In genomic region chr9:128580731-128581130, GRCh38 we compare ENCODE assay signal across 19 cellular contexts. TPM values are rescaled to one million over a fixed set of nuclear protein-coding genes. Genes with fewer than 3 reads are reported as not detected.
DNase-seq lines count a peak whose midpoint lies in the region; ATAC-seq, FAIRE-seq and TF ChIP-seq lines count a peak whose summit lies in the region.
"Had no signal": no experiment of that assay in that cellular context is flagged by ENCODE, and none has a peak within 500 bp of the region (broad histone marks: within the 10 kb centered on the region; RNA-seq: fewer than 3 reads in every experiment).

No MANE protein-coding gene starts in this region.

- H2AFZ ChIP-seq in astrocyte (ENCODE audit: low read depth, low read length): no peak overlapping the region
- H2AFZ ChIP-seq: GM23248 had no signal

- peaks cover 73% of the 10 kb centered on the region for H4K20me1 ChIP-seq in astrocyte (ENCODE audit: insufficient read depth, low read length)

- H3K4me3 Mint-ChIP-seq in activated T-cell treated with anti-CD3 and anti-CD28 coated beads, Interleukin-2, amount 50 U/mL, for 72 hours: no peak overlapping the region
- H3K4me3 Mint-ChIP-seq in astrocyte (ENCODE audit: unreplicated experiment) (no peak overlapping the region), endothelial cell (ENCODE audit: unreplicated experiment) (no peak overlapping the region)
- H3K4me3 Mint-ChIP-seq: CD4-positive, alpha-beta memory T cell; H9 had no signal

- no peak for FAIRE-seq in astrocyte (lab: Jason Lieb, UNC)
- FAIRE-seq: GM12891, GM18507 had no signal

- no peak overlapping the region for H3K4me3 ChIP-seq in astrocyte (ENCODE audit: insufficient read depth, low read depth, low read length)
- H3K4me3 ChIP-seq: GM23248 had no signal

- H3K9me3 Mint-ChIP-seq in activated T-cell treated with anti-CD3 and anti-CD28 coated beads, Interleukin-2, amount 50 U/mL, for 72 hours: no peaks in the 10 kb centered on the region
- H3K9me3 Mint-ChIP-seq in astrocyte (ENCODE audit: unreplicated experiment) (no peaks in the 10 kb centered on the region), endothelial cell (ENCODE audit: unreplicated experiment) (no peaks in the 10 kb centered on the region)
- H3K9me3 Mint-ChIP-seq: CD4-positive, alpha-beta memory T cell; H9 had no signal

- no peaks in the 10 kb centered on the region for H3K27me3 ChIP-seq in astrocyte (ENCODE audit: insufficient read depth, low read length)

- H3K4me1 ChIP-seq in astrocyte (ENCODE audit: insufficient read depth, low read length): peaks cover under 1% of the 10 kb centered on the region

- ATAC-seq in activated T-cell treated with anti-CD3 and anti-CD28 coated beads, Interleukin-2, amount 50 U/mL, for 72 hours (replicated peaks in 1 of 2): no peak
- ATAC-seq: HCT116 had no signal

- no peak for DNase-seq in activated T-cell treated with anti-CD3 and anti-CD28 coated beads, Interleukin-2, amount 50 U/mL, for 72 hours
- DNase-seq in activated T-cell treated with anti-CD3 and anti-CD28 coated beads, Interleukin-2, amount 50 U/mL, for 48 hours: no peak
- DNase-seq in astrocyte (ENCODE audit: low read depth): no peak
- no peak for DNase-seq in endothelial cell (ENCODE audit: low spot score)
- DNase-seq in inferior parietal cortex (ENCODE audit: extremely low spot score): no peak
- DNase-seq in activated effector memory CD4-positive, alpha-beta T cell treated with Interleukin-2 at 50 U/mL for 16 hours: no peak
- DNase-seq in SHP77 (lab: John Stamatoyannopoulos, UW): no peak
- DNase-seq: C1 segment of cervical spinal cord; Calu3; CD4-positive, alpha-beta memory T cell; COR-L47; DMS53; DMS79 treated with DMSO at 0.1 percent for 48 hours; GF-D8; GM23248; H9 had no signal

- H3K4me1 Mint-ChIP-seq in activated T-cell treated with anti-CD3 and anti-CD28 coated beads, Interleukin-2, amount 50 U/mL, for 72 hours (ENCODE audit: low read depth): no peaks in the 10 kb centered on the region
- peaks cover under 1% of the 10 kb centered on the region for H3K4me1 Mint-ChIP-seq in astrocyte (ENCODE audit: low read depth, unreplicated experiment)
- H3K4me1 Mint-ChIP-seq in endothelial cell (ENCODE audit: unreplicated experiment): no peaks in the 10 kb centered on the region
- H3K4me1 Mint-ChIP-seq: H9 had no signal

- peaks cover 93% of the 10 kb centered on the region for H3K36me3 ChIP-seq in astrocyte (ENCODE audit: insufficient read depth, low read length)

- no peaks in the 10 kb centered on the region for H3K27me3 Mint-ChIP-seq in activated T-cell treated with anti-CD3 and anti-CD28 coated beads, Interleukin-2, amount 50 U/mL, for 72 hours (ENCODE audit: low read depth)
- no peaks in the 10 kb centered on the region for H3K27me3 Mint-ChIP-seq in astrocyte (ENCODE audit: low read depth, unreplicated experiment)
- H3K27me3 Mint-ChIP-seq in endothelial cell (ENCODE audit: unreplicated experiment): no peaks in the 10 kb centered on the region
- H3K27me3 Mint-ChIP-seq: CD4-positive, alpha-beta memory T cell had no signal

- H3K4me2 ChIP-seq in astrocyte (ENCODE audit: low read length): no peak overlapping the region

- H3K9ac ChIP-seq in astrocyte (ENCODE audit: low read length): no peak overlapping the region
- H3K9ac ChIP-seq: GM23248 had no signal

- no peak for TF ChIP-seq CTCF in astrocyte (IDR thresholded peaks at IDR 0.05; ENCODE audit: insufficient read depth, low read depth, low read length)
- TF ChIP-seq CTCF in endothelial cell (IDR thresholded peaks at IDR 0.05; ENCODE audit: unreplicated experiment): no peak

- no peaks in the 10 kb centered on the region for H3K9me3 ChIP-seq in astrocyte (ENCODE audit: insufficient read depth, low read depth, low read length)

- H3K79me2 ChIP-seq in astrocyte (ENCODE audit: insufficient read depth, low read length): no peaks in the 10 kb centered on the region

- H3K27ac ChIP-seq in astrocyte (ENCODE audit: low read depth, low read length): no peak overlapping the region
- H3K27ac ChIP-seq: GM23248 had no signal

- peak overlapping the region; percentile 14 for H3K27ac Mint-ChIP-seq in activated T-cell treated with anti-CD3 and anti-CD28 coated beads, Interleukin-2, amount 50 U/mL, for 72 hours
- H3K27ac Mint-ChIP-seq in astrocyte (ENCODE audit: unreplicated experiment): peak overlapping the region; percentile 24
- peak overlapping the region; percentile 24 for H3K27ac Mint-ChIP-seq in endothelial cell (ENCODE audit: unreplicated experiment)
- H3K27ac Mint-ChIP-seq: H9 had no signal

- peaks cover 11 to 58% of the 10 kb centered on the region in 2 donors for H3K36me3 Mint-ChIP-seq in activated T-cell treated with anti-CD3 and anti-CD28 coated beads, Interleukin-2, amount 50 U/mL, for 72 hours (ENCODE audit: insufficient read depth in 2 of 2)
- H3K36me3 Mint-ChIP-seq in astrocyte (ENCODE audit: low read depth, unreplicated experiment) (peaks cover 44% of the 10 kb centered on the region), endothelial cell (ENCODE audit: low read depth, unreplicated experiment) (peaks cover 83% of the 10 kb centered on the region)

RNA-seq across cellular contexts. Expression of gene SPTAN1, which starts 28.3 kb away (rescaled TPM):
- total RNA-seq in activated T-cell treated with anti-CD3 and anti-CD28 coated beads, Interleukin-2, amount 50 U/mL, for 72 hours: 100 to 1,000 TPM; 289 to 304 TPM
- total RNA-seq in astrocyte (523 and 604 TPM in 2 replicates), endothelial cell (ENCODE audit: unreplicated experiment) (810 TPM)
